ENCODE assay signal across 12 cellular contexts in genomic region chr3:52023860-52024764, GRCh38. TPM values are rescaled to one million over a fixed set of nuclear protein-coding genes. Genes with fewer than 3 reads are reported as not detected.
DNase-seq lines count a peak whose midpoint lies in the region; ATAC-seq and TF ChIP-seq lines count a peak whose summit lies in the region.
"Had no signal": no experiment of that assay in that cellular context is flagged by ENCODE, and none has a peak within 500 bp of the region (broad histone marks: within the 10 kb centered on the region; RNA-seq: fewer than 3 reads in every experiment).

No MANE protein-coding gene starts in this region.

- H2BK120ac ChIP-seq in IMR-90 (ENCODE audit: low read depth, low read length): no peak overlapping the region

- H2AK9ac ChIP-seq in IMR-90 (replicated peaks; ENCODE audit: low read depth, low read length, poor library complexity): no peak overlapping the region

- H3K27ac ChIP-seq in IMR-90 (ENCODE audit: insufficient read depth, low read length) (no peak overlapping the region), right cardiac atrium (ENCODE audit: low read length) (peak overlapping the region; percentile 98)

- no peak overlapping the region for H4K91ac ChIP-seq in IMR-90 (ENCODE audit: insufficient read depth, low read depth, low read length)

- no peak for TF ChIP-seq RAD21 in IMR-90 (IDR thresholded peaks at IDR 0.05; ENCODE audit: low read length)

- no peaks in the 10 kb centered on the region for H3K9me3 Mint-ChIP-seq in activated naive CD8-positive, alpha-beta T cell treated with anti-CD3 and anti-CD28 coated beads, Interleukin-2, amount 50 U/mL, for 24 hours

- H3K14ac ChIP-seq in IMR-90 (replicated peaks; ENCODE audit: low read depth, low read length): no peak overlapping the region

- TF ChIP-seq POLR2A in IMR-90 (IDR thresholded peaks at IDR 0.05; ENCODE audit: low read depth, low read length): no peak

- H3K79me1 ChIP-seq in IMR-90 (ENCODE audit: low read depth in 1 of 2, low read length in 2 of 2): no peaks in the 10 kb centered on the region

- no peak overlapping the region for H3K27ac Mint-ChIP-seq in activated naive CD8-positive, alpha-beta T cell treated with anti-CD3 and anti-CD28 coated beads, Interleukin-2, amount 50 U/mL, for 24 hours

- H3K4me1 ChIP-seq in IMR-90 (ENCODE audit: control insufficient read depth, insufficient read depth, low read length): peaks cover 10% of the 10 kb centered on the region
- peaks cover 53% of the 10 kb centered on the region for H3K4me1 ChIP-seq in right cardiac atrium (ENCODE audit: control insufficient read depth, insufficient read depth, low read length)

- H4K5ac ChIP-seq in IMR-90 (ENCODE audit: low read depth, low read length): no peak overlapping the region

- no peaks in the 10 kb centered on the region for H4K20me1 ChIP-seq in IMR-90 (ENCODE audit: insufficient read depth, low read length)

- no TSS peak for BruUV-seq in IMR-90 (replicated peaks; lab: Mats Ljungman, UMichigan)

- DNase-seq in GM10266 (ENCODE audit: extremely low spot score) (peak; percentile 74), GM20000 (ENCODE audit: low spot score) (peak; percentile 70), IMR-90 (no peak), right cardiac atrium (peak in 1 of 3 donors; percentile 43), DMS53 (lab: John Stamatoyannopoulos, UW) (no peak), NCI-H1092 treated with DMSO at 0.1 percent for 48 hours (lab: John Stamatoyannopoulos, UW) (no peak)
- no peak for DNase-seq in activated naive CD8-positive, alpha-beta T cell treated with anti-CD3 and anti-CD28 coated beads, Interleukin-2, amount 50 U/mL, for 24 hours
- DNase-seq: amniotic stem cell; mucosa of descending colon; stimulated activated CD4-positive, alpha-beta T cell treated with anti-CD3 and anti-CD28 coated beads, Interleukin-2, amount 100 ng/mL, for 24 hours; trophoblast cell had no signal

- WGBS in IMR-90 (ENCODE audit: extremely low coverage in 2 of 2, insufficient read length in 1 of 2), 2 experiments: 60% methylated on average over 1 of the region's 8 CpGs; no CpG with 5 or more reads in 1 of the 2 experiments
- WGBS in right cardiac atrium: 42% methylated on average over 8 of the region's 8 CpGs

- TF ChIP-seq CTCF in GM10266 (IDR thresholded peaks at IDR 0.05; ENCODE audit: control insufficient read depth, insufficient read depth, low read depth, missing control alignments) (no peak), GM20000 (IDR thresholded peaks at IDR 0.05; ENCODE audit: extremely low read depth, missing control alignments) (no peak), IMR-90 (conservative IDR thresholded peaks at IDR 0.05; ENCODE audit: low read depth, low read length) (no peak)

- intact Hi-C loops in IMR-90 (cut with micrococcal nuclease): no loop called here
- intact Hi-C loops in right cardiac atrium (cut with DNase I): no loop called here

- no peak overlapping the region for H3K9ac ChIP-seq in IMR-90 (ENCODE audit: low read depth, low read length)

- H3K4me3 Mint-ChIP-seq in activated naive CD8-positive, alpha-beta T cell treated with anti-CD3 and anti-CD28 coated beads, Interleukin-2, amount 50 U/mL, for 24 hours: no peak overlapping the region

- no peak overlapping the region for H2BK5ac ChIP-seq in IMR-90 (ENCODE audit: low read depth, low read length, poor library complexity, severe bottlenecking)

- in situ Hi-C loops in IMR-90 (cut with MboI; ENCODE audit: low sequenced_read_pairs): no loop called here

- no peak overlapping the region for H3K4me2 ChIP-seq in IMR-90 (ENCODE audit: low read depth, low read length)

- no peak overlapping the region for H3K18ac ChIP-seq in IMR-90 (ENCODE audit: low read depth, low read length)

- no peaks in the 10 kb centered on the region for H3K36me3 Mint-ChIP-seq in activated naive CD8-positive, alpha-beta T cell treated with anti-CD3 and anti-CD28 coated beads, Interleukin-2, amount 50 U/mL, for 24 hours (ENCODE audit: low read depth)

- CTCF ChIA-PET in IMR-90 (lab: Yijun Ruan, JAX): no interaction called here

- no peaks in the 10 kb centered on the region for H3K9me3 ChIP-seq in IMR-90 (ENCODE audit: control insufficient read depth, insufficient read depth, low read length)
- H3K9me3 ChIP-seq in right cardiac atrium (ENCODE audit: control insufficient read depth, low read length): no peaks in the 10 kb centered on the region
- H3K9me3 ChIP-seq: mucosa of descending colon had no signal

- 0 out of 2 replicates have a peak, but pooled peaks cover 14% of the 10 kb centered on the region for H3K9me1 ChIP-seq in IMR-90 (ENCODE audit: insufficient read depth, low read length)

- H3K23ac ChIP-seq in IMR-90 (ENCODE audit: low read depth, low read length): no peak overlapping the region

- H4K8ac ChIP-seq in IMR-90 (ENCODE audit: low read depth in 2 of 2, low read length in 2 of 2): no peak overlapping the region; a peak in 1 of 4 replicates

- H3K27me3 Mint-ChIP-seq in activated naive CD8-positive, alpha-beta T cell treated with anti-CD3 and anti-CD28 coated beads, Interleukin-2, amount 50 U/mL, for 24 hours: peaks cover 2% of the 10 kb centered on the region

- ATAC-seq in IMR-90 (ENCODE audit: low read depth) (no peak), right cardiac atrium (no peak), GM18873 (IDR thresholded peaks at IDR 0.05; ENCODE audit: low FRiP score, unreplicated experiment) (no peak)
- no peak for ATAC-seq in activated naive CD8-positive, alpha-beta T cell treated with anti-CD3 and anti-CD28 coated beads, Interleukin-2, amount 50 U/mL, for 24 hours
- ATAC-seq: mucosa of descending colon had no signal

- H3K4me1 Mint-ChIP-seq in activated naive CD8-positive, alpha-beta T cell treated with anti-CD3 and anti-CD28 coated beads, Interleukin-2, amount 50 U/mL, for 24 hours: no peaks in the 10 kb centered on the region

- POLR2A ChIA-PET in IMR-90 (lab: Charles Lee; ENCODE audit: unreplicated experiment): no interaction called here

- H2AFZ ChIP-seq in IMR-90 (replicated peaks; ENCODE audit: low read length, poor library complexity): no peak overlapping the region

- no peak overlapping the region for H3K56ac ChIP-seq in IMR-90 (ENCODE audit: extremely low read depth, insufficient read depth, low read length)

- H3K36me3 ChIP-seq in IMR-90 (ENCODE audit: control insufficient read depth, insufficient read depth, low read length): no peaks in the 10 kb centered on the region

- no peak overlapping the region for H3K4me3 ChIP-seq in IMR-90 (ENCODE audit: insufficient read depth, low read depth, low read length)
- H3K4me3 ChIP-seq in right cardiac atrium (ENCODE audit: low read length): peak overlapping the region; percentile 21
- H3K4me3 ChIP-seq: mucosa of descending colon had no signal

- H2AK5ac ChIP-seq in IMR-90 (ENCODE audit: low read depth, low read length): no peak overlapping the region

- dilution Hi-C loops in IMR-90 (cut with HindIII; ENCODE audit: low sequenced_read_pairs, unreplicated experiment): no loop called here

- 0 out of 3 replicates have a peak overlapping the region, but pooled peaks have one; percentile 43 for H2BK15ac ChIP-seq in IMR-90 (ENCODE audit: low read depth, low read length)

- H2BK20ac ChIP-seq in IMR-90 (ENCODE audit: low read depth, low read length): no peak overlapping the region

- no peaks in the 10 kb centered on the region for H3K27me3 ChIP-seq in IMR-90 (ENCODE audit: control insufficient read depth, insufficient read depth, low read length)
- no peaks in the 10 kb centered on the region for H3K27me3 ChIP-seq in right cardiac atrium (ENCODE audit: control insufficient read depth, insufficient read depth)

- H3K4ac ChIP-seq in IMR-90 (ENCODE audit: low read depth, low read length): no peak overlapping the region

TF ChIP-seq in IMR-90, 13 proteins besides CTCF, POLR2A, EP300 and RAD21 (continues in another document):
- TF ChIP-seq RFX5 (IDR thresholded peaks at IDR 0.05; ENCODE audit: low read depth, low read length) (no peak), MXI1 (IDR thresholded peaks at IDR 0.05; ENCODE audit: borderline replicate concordance, low read depth, low read length) (no peak), MAFK (IDR thresholded peaks at IDR 0.05; ENCODE audit: low read depth, low read length) (no peak), MAZ (IDR thresholded peaks at IDR 0.05; ENCODE audit: borderline replicate concordance, low read depth, low read length) (no peak), CEBPB (IDR thresholded peaks at IDR 0.05; ENCODE audit: low read depth, low read length) (no peak), FOS (IDR thresholded peaks at IDR 0.05; ENCODE audit: low read depth, low read length) (no peak), NFE2L2 (IDR thresholded peaks at IDR 0.05; ENCODE audit: low read depth, low read length) (no peak), RCOR1 (IDR thresholded peaks at IDR 0.05; ENCODE audit: insufficient replicate concordance, low read length) (no peak)

RNA-seq across cellular contexts. Expression of gene RPL29, which starts 28.4 kb away (rescaled TPM):
- total RNA-seq in IMR-90 (2012; rRNA removed): 1,798 and 2,081 TPM in 2 replicates
- polyA plus RNA-seq in IMR-90 (2012; rRNA removed): 2,126 and 2,187 TPM in 2 replicates
- 1,284 and 2,643 TPM in 2 replicates for polyA plus RNA-seq in IMR-90 (2012; cell fraction: cytosol; rRNA removed)
- 510 and 968 TPM in 2 replicates for polyA plus RNA-seq in IMR-90 (2012; cell fraction: nucleus; rRNA removed; ENCODE audit: low replicate concordance)
- 100 to 1,000 TPM; 548 to 675 (median 643) TPM for total RNA-seq in right cardiac atrium
- 1,285 TPM for polyA plus RNA-seq in right cardiac atrium

RNA-seq across cellular contexts. Expression of gene DUSP7, which starts 32.3 kb away (rescaled TPM):
- 9.3 and 9.7 TPM in 2 replicates for total RNA-seq in IMR-90 (2012; rRNA removed)
- polyA plus RNA-seq in IMR-90 (2012; rRNA removed): 24.0 and 27.8 TPM in 2 replicates
- 10.9 and 26.7 TPM in 2 replicates for polyA plus RNA-seq in IMR-90 (2012; cell fraction: cytosol; rRNA removed)
- 8.9 and 16.8 TPM in 2 replicates for polyA plus RNA-seq in IMR-90 (2012; cell fraction: nucleus; rRNA removed; ENCODE audit: low replicate concordance)
- total RNA-seq in right cardiac atrium: 10 to 100 TPM; 27.2 to 39.9 (median 36.2) TPM
- polyA plus RNA-seq in right cardiac atrium: 18.1 TPM

RNA-seq across cellular contexts. Expression of gene ACY1, which starts 40.8 kb away (rescaled TPM):
- total RNA-seq in IMR-90 (2012; rRNA removed): 21.1 and 22.0 TPM in 2 replicates
- polyA plus RNA-seq in IMR-90 (2012; rRNA removed): 44.8 and 47.1 TPM in 2 replicates
- polyA plus RNA-seq in IMR-90 (2012; cell fraction: cytosol; rRNA removed): 44.3 and 84.7 TPM in 2 replicates
- polyA plus RNA-seq in IMR-90 (2012; cell fraction: nucleus; rRNA removed; ENCODE audit: low replicate concordance): 49.3 and 84.6 TPM in 2 replicates
- 10 to 100 TPM; 18.4 to 27.2 (median 20.6) TPM for total RNA-seq in right cardiac atrium
- 19.6 TPM for polyA plus RNA-seq in right cardiac atrium

RNA-seq across cellular contexts. Expression of gene ABHD14A, which starts 49.2 kb away (rescaled TPM):
- total RNA-seq in IMR-90 (2012; rRNA removed) (3.1 and 3.4 TPM in 2 replicates), right cardiac atrium (10 to 100 TPM; 19.9 to 25.9 (median 23.2) TPM)
- polyA plus RNA-seq in IMR-90 (2012; rRNA removed) (10.0 and 12.2 TPM in 2 replicates), right cardiac atrium (43.3 TPM)
- polyA plus RNA-seq in IMR-90 (2012; cell fraction: cytosol; rRNA removed): 12.0 and 24.8 TPM in 2 replicates
- polyA plus RNA-seq in IMR-90 (2012; cell fraction: nucleus; rRNA removed; ENCODE audit: low replicate concordance): 3.6 and 5.7 TPM in 2 replicates

RNA-seq across cellular contexts. Expression of gene ABHD14B, which starts 50.3 kb away (rescaled TPM):
- total RNA-seq in IMR-90 (2012; rRNA removed) (6.4 and 7.2 TPM in 2 replicates), right cardiac atrium (10 to 100 TPM; 14.8 to 23.3 (median 18.5) TPM)
- polyA plus RNA-seq in IMR-90 (2012; rRNA removed) (28.3 and 30.4 TPM in 2 replicates), right cardiac atrium (22.7 TPM)
- polyA plus RNA-seq in IMR-90 (2012; cell fraction: cytosol; rRNA removed): 17.0 and 38.2 TPM in 2 replicates
- 29.9 and 36.0 TPM in 2 replicates for polyA plus RNA-seq in IMR-90 (2012; cell fraction: nucleus; rRNA removed; ENCODE audit: low replicate concordance)

Comparison
In these comparisons a context has a peak if more than half of its experiments do, and no peak if none do; other contexts are left out.
1. DNase-seq: peak in GM10266 (single experiment) and GM20000 (single experiment); none in IMR-90 (single experiment), activated naive CD8-positive, alpha-beta T cell treated with anti-CD3 and anti-CD28 coated beads, Interleukin-2, amount 50 U/mL, for 24 hours (single experiment), DMS53 (single experiment) and NCI-H1092 treated with DMSO at 0.1 percent for 48 hours (single experiment).